In the genomic region with DNA sequence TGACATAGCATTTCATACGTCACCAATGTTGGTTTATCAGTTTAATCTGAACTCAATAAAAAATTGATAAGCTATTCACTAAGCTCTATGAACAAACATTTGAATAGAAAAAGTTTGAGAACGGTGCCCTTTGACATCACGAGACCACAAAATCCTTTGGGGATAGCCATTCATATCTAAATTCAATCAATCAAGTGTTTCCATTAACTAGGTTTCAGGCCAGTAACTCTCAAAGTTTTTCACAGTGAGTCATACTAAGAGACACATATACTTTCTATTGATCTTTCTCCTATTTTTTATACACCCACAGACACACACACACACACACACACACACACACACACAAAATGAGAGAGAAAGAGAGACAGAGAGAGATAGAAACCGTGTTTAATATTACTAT, we compare ENCODE assay signal across 28 cellular contexts.
"Had no signal": no experiment of that assay in that cellular context is flagged by ENCODE, and none has a peak within 500 bp of the region (broad histone marks: within the 10 kb centered on the region; RNA-seq: fewer than 3 reads in every experiment).

No MANE protein-coding gene starts in this region.

- H2AFZ ChIP-seq: parathyroid adenoma had no signal

- H3K27ac ChIP-seq: colonic mucosa, esophagus squamous epithelium, neutrophil, parathyroid adenoma, prostate gland, sigmoid colon, testis, tibial artery had no signal

- H3K9ac ChIP-seq: parathyroid adenoma had no signal

- FAIRE-seq: endometrium had no signal

- H3K27me3 Mint-ChIP-seq: dendritic cell treated with granulocyte-macrophage colony-stimulating factor and Interleukin-4, amounts not matched to agents 40 ng/mL and 50 ng/mL, for 4 days; effector memory CD8-positive, alpha-beta T cell; memory B cell; natural killer cell treated with Interleukin-12 subunit alpha and Interleukin-12 subunit beta and Interleukin-15 and Interleukin-18, amount 100 ng/mL, for 72 hours; stimulated activated memory B cell treated with anti-CD40 and anti-IgM and Interleukin-4, amounts not matched to agents 10 μg/mL and 1 μg/mL and 100 μg/mL, for 72 hours; type B pancreatic cell had no signal

- H3K4me3 ChIP-seq: colonic mucosa, esophagus squamous epithelium, lung, prostate gland, sigmoid colon, testis, tibial artery had no signal

- H3K4me1 Mint-ChIP-seq: immature natural killer cell; memory B cell; naive B cell; stimulated activated memory B cell treated with anti-CD40 and anti-IgM and Interleukin-4, amounts not matched to agents 10 μg/mL and 1 μg/mL and 100 μg/mL, for 72 hours had no signal

- H3K27ac Mint-ChIP-seq: dendritic cell treated with granulocyte-macrophage colony-stimulating factor and Interleukin-4, amounts not matched to agents 40 ng/mL and 50 ng/mL, for 4 days; effector memory CD8-positive, alpha-beta T cell; immature natural killer cell; memory B cell; naive B cell; natural killer cell treated with Interleukin-12 subunit alpha and Interleukin-12 subunit beta and Interleukin-15 and Interleukin-18, amount 100 ng/mL, for 72 hours; stimulated activated memory B cell treated with anti-CD40 and anti-IgM and Interleukin-4, amounts not matched to agents 10 μg/mL and 1 μg/mL and 100 μg/mL, for 72 hours; type B pancreatic cell had no signal

- H3K79me2 ChIP-seq: parathyroid adenoma had no signal

- H3K36me3 ChIP-seq: colonic mucosa, esophagus squamous epithelium, neutrophil, prostate gland, sigmoid colon, tibial artery had no signal

- H3K4me1 ChIP-seq: colonic mucosa, parathyroid adenoma, prostate gland, testis, tibial artery had no signal

- H3K27me3 ChIP-seq: colonic mucosa, esophagus squamous epithelium, neutrophil, sigmoid colon, testis, tibial artery had no signal

- H3K9me3 ChIP-seq: colonic mucosa, esophagus squamous epithelium, neutrophil, prostate gland, sigmoid colon, testis, tibial artery had no signal

- H3K4me3 Mint-ChIP-seq: dendritic cell treated with granulocyte-macrophage colony-stimulating factor and Interleukin-4, amounts not matched to agents 40 ng/mL and 50 ng/mL, for 4 days; effector memory CD8-positive, alpha-beta T cell; immature natural killer cell; memory B cell; naive B cell; natural killer cell treated with Interleukin-12 subunit alpha and Interleukin-12 subunit beta and Interleukin-15 and Interleukin-18, amount 100 ng/mL, for 72 hours; neural crest cell; stimulated activated memory B cell treated with anti-CD40 and anti-IgM and Interleukin-4, amounts not matched to agents 10 μg/mL and 1 μg/mL and 100 μg/mL, for 72 hours; type B pancreatic cell had no signal

- DNase-seq: colonic mucosa; effector memory CD8-positive, alpha-beta T cell; erythroblast; esophagus squamous epithelium; foreskin melanocyte; hypothalamus; immature natural killer cell; islet precursor cell; naive B cell; right cardiac atrium; sigmoid colon; stimulated activated CD4-positive, alpha-beta T cell treated with anti-CD3 and anti-CD28 coated beads, Interleukin-4, amount 100 ng/mL, for 4 hours; stimulated activated naive CD8-positive, alpha-beta T cell treated with anti-CD3 and anti-CD28 coated beads, Interleukin-15, Interleukin-2, amounts not matched to agents 100 U/mL and 50 U/mL, for 24 hours; substantia nigra; testis; tibial artery had no signal

- ATAC-seq: effector memory CD8-positive, alpha-beta T cell; left lobe of liver; natural killer cell treated with Interleukin-12 subunit alpha and Interleukin-12 subunit beta and Interleukin-15 and Interleukin-18, amount 100 ng/mL, for 72 hours; right cardiac atrium; stimulated activated memory B cell treated with anti-CD40 and anti-IgM and Interleukin-4, amounts not matched to agents 10 μg/mL and 1 μg/mL and 100 μg/mL, for 72 hours; stimulated activated naive CD8-positive, alpha-beta T cell treated with anti-CD3 and anti-CD28 coated beads, Interleukin-15, Interleukin-2, amounts not matched to agents 100 U/mL and 50 U/mL, for 24 hours had no signal

- H3K36me3 Mint-ChIP-seq: memory B cell; naive B cell; natural killer cell treated with Interleukin-12 subunit alpha and Interleukin-12 subunit beta and Interleukin-15 and Interleukin-18, amount 100 ng/mL, for 72 hours; stimulated activated memory B cell treated with anti-CD40 and anti-IgM and Interleukin-4, amounts not matched to agents 10 μg/mL and 1 μg/mL and 100 μg/mL, for 72 hours; type B pancreatic cell had no signal

- H3K9me3 Mint-ChIP-seq: dendritic cell treated with granulocyte-macrophage colony-stimulating factor and Interleukin-4, amounts not matched to agents 40 ng/mL and 50 ng/mL, for 4 days; effector memory CD8-positive, alpha-beta T cell; naive B cell had no signal
